Comparison of ENCODE assay signal across 13 cellular contexts in the genomic region with DNA sequence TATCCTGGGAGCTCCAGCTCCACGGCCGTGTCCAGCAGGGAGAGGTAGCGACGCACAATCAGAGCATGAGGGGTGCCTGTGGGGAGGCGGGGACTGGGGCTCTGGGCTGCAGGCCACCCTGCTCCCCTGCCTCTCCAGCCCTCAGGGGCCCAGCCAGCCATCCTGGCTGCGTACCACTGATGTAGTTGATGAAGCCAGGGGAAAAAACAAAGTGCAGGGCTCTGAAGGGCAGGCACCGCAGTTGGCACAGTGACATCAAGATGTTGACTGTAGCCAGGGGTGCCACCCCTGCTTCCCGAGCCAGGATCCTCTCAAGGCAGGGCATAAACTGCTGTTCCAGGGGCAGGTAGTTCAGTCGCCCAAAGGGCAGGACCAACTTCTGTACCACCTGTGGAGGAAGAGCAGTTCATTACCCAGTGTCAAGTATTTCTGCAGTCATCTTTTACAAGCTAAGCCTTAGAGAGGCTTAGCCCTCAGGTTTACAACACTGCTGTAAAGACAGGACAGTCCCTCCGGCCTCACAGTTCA. TPM values are rescaled to one million over a fixed set of nuclear protein-coding genes. Genes with fewer than 3 reads are reported as not detected.
DNase-seq lines count a peak whose midpoint lies in the region; ATAC-seq and TF ChIP-seq lines count a peak whose summit lies in the region.
"Had no signal": no experiment of that assay in that cellular context is flagged by ENCODE, and none has a peak within 500 bp of the region (broad histone marks: within the 10 kb centered on the region; RNA-seq: fewer than 3 reads in every experiment).

No MANE protein-coding gene starts in this region.

- ATAC-seq in WTC11 (no peak), right cardiac atrium (no peak)
- ATAC-seq in stimulated activated naive CD8-positive, alpha-beta T cell treated with anti-CD3 and anti-CD28 coated beads, Interleukin-15, amount 100 ng/mL, for 72 hours = no peak
- ATAC-seq: body of pancreas had no signal

- CTCF ChIA-PET in activated naive CD4-positive, alpha-beta T cell treated with anti-CD3 and anti-CD28 coated beads, Interleukin-2, amount 10 ng/mL, durations not matched to agents 7 days and 5 days (lab: Charles Lee) = interaction anchor here (1.2 to 1.6 kb wide), 3 partner anchors 14 to 34 kb away, joined by 3 to 4 read pairs (median 4); no protein-coding TSS in a partner anchor
- CTCF ChIA-PET in WTC11 (lab: Charles Lee) = interaction anchor here (0.6 to 4.8 kb wide), 13 partner anchors 8 to 90 kb away, joined by 3 to 64 read pairs (median 3); a partner anchor contains a TSS

- no peaks in the 10 kb centered on the region for H3K9me3 Mint-ChIP-seq in activated naive CD4-positive, alpha-beta T cell treated with anti-CD3 and anti-CD28 coated beads, Interleukin-2, amount 10 ng/mL, durations not matched to agents 7 days and 5 days
- H3K9me3 Mint-ChIP-seq in WTC11 = no peaks in the 10 kb centered on the region
- no peaks in the 10 kb centered on the region for H3K9me3 Mint-ChIP-seq in stimulated activated naive CD8-positive, alpha-beta T cell treated with anti-CD3 and anti-CD28 coated beads, Interleukin-15, amount 100 ng/mL, for 72 hours

- no peaks in the 10 kb centered on the region for H3K27me3 ChIP-seq in right cardiac atrium (ENCODE audit: control insufficient read depth, insufficient read depth)
- H3K27me3 ChIP-seq: body of pancreas had no signal

- H3K4me3 ChIP-seq in right cardiac atrium (ENCODE audit: low read length) (no peak overlapping the region), lower leg skin (ENCODE audit: low read depth, poor library complexity, severe bottlenecking) (no peak overlapping the region)
- H3K4me3 ChIP-seq: body of pancreas had no signal

- no peak for TF ChIP-seq CTCF in WTC11 (IDR thresholded peaks at IDR 0.05)
- TF ChIP-seq CTCF in lower leg skin (IDR thresholded peaks at IDR 0.05) = no peak

- WGBS in right cardiac atrium = 64% methylated on average over 10 of the region's 10 CpGs
- 57 to 77% methylated on average over 6 to 8 of the region's 10 CpGs for WGBS in lower leg skin, 2 donors

- peaks cover 29% of the 10 kb centered on the region for H3K36me3 Mint-ChIP-seq in activated naive CD4-positive, alpha-beta T cell treated with anti-CD3 and anti-CD28 coated beads, Interleukin-2, amount 10 ng/mL, durations not matched to agents 7 days and 5 days
- peaks cover 20% of the 10 kb centered on the region for H3K36me3 Mint-ChIP-seq in WTC11

- H3K27me3 Mint-ChIP-seq in activated naive CD4-positive, alpha-beta T cell treated with anti-CD3 and anti-CD28 coated beads, Interleukin-2, amount 10 ng/mL, durations not matched to agents 7 days and 5 days = no peaks in the 10 kb centered on the region
- no peaks in the 10 kb centered on the region for H3K27me3 Mint-ChIP-seq in WTC11 (ENCODE audit: low read depth)
- no peaks in the 10 kb centered on the region for H3K27me3 Mint-ChIP-seq in stimulated activated naive CD8-positive, alpha-beta T cell treated with anti-CD3 and anti-CD28 coated beads, Interleukin-15, amount 100 ng/mL, for 72 hours

- peaks cover 33% of the 10 kb centered on the region for H3K4me1 Mint-ChIP-seq in activated naive CD4-positive, alpha-beta T cell treated with anti-CD3 and anti-CD28 coated beads, Interleukin-2, amount 10 ng/mL, durations not matched to agents 7 days and 5 days
- H3K4me1 Mint-ChIP-seq in WTC11 = peaks cover 35% of the 10 kb centered on the region
- peaks cover 55% of the 10 kb centered on the region for H3K4me1 Mint-ChIP-seq in stimulated activated naive CD8-positive, alpha-beta T cell treated with anti-CD3 and anti-CD28 coated beads, Interleukin-15, amount 100 ng/mL, for 72 hours

- peak overlapping the region; percentile 54 for H3K4me3 Mint-ChIP-seq in activated naive CD4-positive, alpha-beta T cell treated with anti-CD3 and anti-CD28 coated beads, Interleukin-2, amount 10 ng/mL, durations not matched to agents 7 days and 5 days
- peak overlapping the region; percentile 24 for H3K4me3 Mint-ChIP-seq in WTC11
- peak overlapping the region; percentile 41 to 57 for H3K4me3 Mint-ChIP-seq in stimulated activated naive CD8-positive, alpha-beta T cell treated with anti-CD3 and anti-CD28 coated beads, Interleukin-15, amount 100 ng/mL, for 72 hours

- H3K4me1 ChIP-seq in right cardiac atrium (ENCODE audit: control insufficient read depth, insufficient read depth, low read length) = peaks cover 5% of the 10 kb centered on the region

- no peaks in the 10 kb centered on the region for H3K9me3 ChIP-seq in right cardiac atrium (ENCODE audit: control insufficient read depth, low read length)
- H3K9me3 ChIP-seq: body of pancreas had no signal

- POLR2A ChIA-PET in WTC11 (lab: Charles Lee) = interaction anchor here (1.1 to 2.2 kb wide), 2 partner anchors 9 to 15 kb away, joined by 4 to 13 read pairs; no protein-coding TSS in a partner anchor

- peak overlapping the region; percentile 10 for H3K27ac ChIP-seq in right cardiac atrium (ENCODE audit: low read length)
- H3K27ac ChIP-seq: epithelial cell of prostate had no signal

- intact Hi-C loops in right cardiac atrium (cut with DNase I) (no loop called here), lower leg skin (cut with DNase I; ENCODE audit: low total_unique reads) (no loop called here)

- no peak for TF ChIP-seq POLR2A in lower leg skin (IDR thresholded peaks at IDR 0.05)

- no peak overlapping the region for H3K27ac Mint-ChIP-seq in activated naive CD4-positive, alpha-beta T cell treated with anti-CD3 and anti-CD28 coated beads, Interleukin-2, amount 10 ng/mL, durations not matched to agents 7 days and 5 days
- H3K27ac Mint-ChIP-seq in WTC11 = no peak overlapping the region; the same call in 1 of the 2 replicates
- peak overlapping the region; percentile 17 to 29 for H3K27ac Mint-ChIP-seq in stimulated activated naive CD8-positive, alpha-beta T cell treated with anti-CD3 and anti-CD28 coated beads, Interleukin-15, amount 100 ng/mL, for 72 hours

- no peak for DNase-seq in activated naive CD4-positive, alpha-beta T cell treated with anti-CD3 and anti-CD28 coated beads, Interleukin-2, amount 10 ng/mL, durations not matched to agents 7 days and 5 days
- no peak for DNase-seq in activated naive CD4-positive, alpha-beta T cell (lab: John Stamatoyannopoulos, UW)
- DNase-seq in WTC11 (ENCODE audit: low spot score) (no peak), right cardiac atrium (peak; percentile 19 to 55 (median 54)), lower leg skin (ENCODE audit: low spot score in 2 of 2) (no peak), NCI-H2107 (lab: John Stamatoyannopoulos, UW) (no peak), 8988T (no peak)
- DNase-seq in stimulated activated naive CD8-positive, alpha-beta T cell treated with anti-CD3 and anti-CD28 coated beads, Interleukin-15, amount 100 ng/mL, for 72 hours = no peak
- DNase-seq: activated CD4-positive, alpha-beta T cell treated with anti-CD3 and anti-CD28 coated beads, Interleukin-2, amount 50 U/mL, for 1 hour; NCI-H226; SHP77 had no signal

TF ChIP-seq in WTC11, 78 proteins besides CTCF, POLR2A, EP300 and RAD21 (continues in another document):
- TF ChIP-seq ETV6 (CRISPR knock-in tag; IDR thresholded peaks at IDR 0.05) (no peak), TEAD4 (CRISPR knock-in tag; IDR thresholded peaks at IDR 0.05) (no peak), ZNF219 (CRISPR knock-in tag; IDR thresholded peaks at IDR 0.05; ENCODE audit: borderline replicate concordance) (no peak)
- TF ChIP-seq, protein P1, sequence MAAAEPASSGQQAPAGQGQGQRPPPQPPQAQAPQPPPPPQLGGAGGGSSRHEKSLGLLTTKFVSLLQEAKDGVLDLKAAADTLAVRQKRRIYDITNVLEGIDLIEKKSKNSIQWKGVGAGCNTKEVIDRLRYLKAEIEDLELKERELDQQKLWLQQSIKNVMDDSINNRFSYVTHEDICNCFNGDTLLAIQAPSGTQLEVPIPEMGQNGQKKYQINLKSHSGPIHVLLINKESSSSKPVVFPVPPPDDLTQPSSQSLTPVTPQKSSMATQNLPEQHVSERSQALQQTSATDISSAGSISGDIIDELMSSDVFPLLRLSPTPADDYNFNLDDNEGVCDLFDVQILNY (CRISPR knock-in tag; IDR thresholded peaks at IDR 0.05) = no peak
- TF ChIP-seq, protein P2, sequence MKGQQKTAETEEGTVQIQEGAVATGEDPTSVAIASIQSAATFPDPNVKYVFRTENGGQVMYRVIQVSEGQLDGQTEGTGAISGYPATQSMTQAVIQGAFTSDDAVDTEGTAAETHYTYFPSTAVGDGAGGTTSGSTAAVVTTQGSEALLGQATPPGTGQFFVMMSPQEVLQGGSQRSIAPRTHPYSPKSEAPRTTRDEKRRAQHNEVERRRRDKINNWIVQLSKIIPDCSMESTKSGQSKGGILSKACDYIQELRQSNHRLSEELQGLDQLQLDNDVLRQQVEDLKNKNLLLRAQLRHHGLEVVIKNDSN (CRISPR knock-in tag; IDR thresholded peaks at IDR 0.05) = no peak

RNA-seq across cellular contexts. Expression of a gene that starts 2.8 kb away (rescaled TPM):
- 62.1 to 70.2 TPM (median 67.7 TPM) in 3 replicates for total RNA-seq in WTC11 (2021)
- total RNA-seq in right cardiac atrium = 10 to 100 TPM; 64.1 to 82.0 (median 68.9) TPM
- 133 TPM for polyA plus RNA-seq in right cardiac atrium
- total RNA-seq in lower leg skin = 10 to 100 TPM; 47.4 to 80.7 (median 69.0) TPM

RNA-seq across cellular contexts. Expression of a gene that starts 5.5 kb away (rescaled TPM):
- total RNA-seq in WTC11 (2021) (61.3 to 72.8 TPM (median 62.5 TPM) in 3 replicates), right cardiac atrium (10 to 100 TPM; 28.5 to 36.5 (median 35.8) TPM), lower leg skin (10 to 100 TPM; 58.5 to 61.7 (median 60.4) TPM)
- polyA plus RNA-seq in right cardiac atrium = 55.2 TPM

RNA-seq across cellular contexts. Expression of a gene that starts 8.5 kb away (rescaled TPM):
- total RNA-seq in WTC11 (2021) (107 to 163 TPM (median 113 TPM) in 3 replicates), right cardiac atrium (10 to 100 TPM; 58.3 to 78.8 (median 67.6) TPM), lower leg skin (100 to 1,000 TPM in 3 of 4 donors, 10 to 100 TPM in 1; 81.2 to 132 (median 102) TPM)
- 61.4 TPM for polyA plus RNA-seq in right cardiac atrium

RNA-seq across cellular contexts. Expression of a gene that starts 18.4 kb away (rescaled TPM):
- 131 to 164 TPM (median 131 TPM) in 3 replicates for total RNA-seq in WTC11 (2021)
- total RNA-seq in right cardiac atrium = 100 to 1,000 TPM in 2 of 4 donors, 10 to 100 TPM in 2; 83.5 to 120 (median 96.5) TPM
- polyA plus RNA-seq in right cardiac atrium = 61.7 TPM
- 10 to 100 TPM; 56.3 to 83.5 (median 67.7) TPM for total RNA-seq in lower leg skin

RNA-seq across cellular contexts. Expression of a gene that starts 20.1 kb away (rescaled TPM):
- total RNA-seq in WTC11 (2021) (23.6 to 27.8 TPM (median 24.5 TPM) in 3 replicates), right cardiac atrium (10 to 100 TPM in 1 of 4 donors, 1 to 10 TPM in 3; 6.2 to 11.2 (median 7.4) TPM), lower leg skin (10 to 100 TPM in 1 of 4 donors, 1 to 10 TPM in 3; 3.9 to 13.7 (median 7.2) TPM)
- polyA plus RNA-seq in right cardiac atrium = 6.5 TPM

Comparison
In these comparisons a context has a peak if more than half of its experiments do, and no peak if none do; other contexts are left out.
1. DNase-seq: peak in right cardiac atrium (3 of 3); none in activated naive CD4-positive, alpha-beta T cell treated with anti-CD3 and anti-CD28 coated beads, Interleukin-2, amount 10 ng/mL, durations not matched to agents 7 days and 5 days (single experiment), activated naive CD4-positive, alpha-beta T cell (0 of 4), WTC11 (single experiment), stimulated activated naive CD8-positive, alpha-beta T cell treated with anti-CD3 and anti-CD28 coated beads, Interleukin-15, amount 100 ng/mL, for 72 hours (0 of 2), lower leg skin (0 of 2), NCI-H2107 (single experiment) and 8988T (single experiment).
2. H3K27ac Mint-ChIP-seq: peak in stimulated activated naive CD8-positive, alpha-beta T cell treated with anti-CD3 and anti-CD28 coated beads, Interleukin-15, amount 100 ng/mL, for 72 hours (2 of 2); none in activated naive CD4-positive, alpha-beta T cell treated with anti-CD3 and anti-CD28 coated beads, Interleukin-2, amount 10 ng/mL, durations not matched to agents 7 days and 5 days (single experiment) and WTC11 (single experiment).
3. Peak in every context shown above with its lines, with median percentiles within 50 percentile points of each other: H3K4me3 Mint-ChIP-seq.